ENCODE assay signal across 2 cellular contexts in the genomic region with DNA sequence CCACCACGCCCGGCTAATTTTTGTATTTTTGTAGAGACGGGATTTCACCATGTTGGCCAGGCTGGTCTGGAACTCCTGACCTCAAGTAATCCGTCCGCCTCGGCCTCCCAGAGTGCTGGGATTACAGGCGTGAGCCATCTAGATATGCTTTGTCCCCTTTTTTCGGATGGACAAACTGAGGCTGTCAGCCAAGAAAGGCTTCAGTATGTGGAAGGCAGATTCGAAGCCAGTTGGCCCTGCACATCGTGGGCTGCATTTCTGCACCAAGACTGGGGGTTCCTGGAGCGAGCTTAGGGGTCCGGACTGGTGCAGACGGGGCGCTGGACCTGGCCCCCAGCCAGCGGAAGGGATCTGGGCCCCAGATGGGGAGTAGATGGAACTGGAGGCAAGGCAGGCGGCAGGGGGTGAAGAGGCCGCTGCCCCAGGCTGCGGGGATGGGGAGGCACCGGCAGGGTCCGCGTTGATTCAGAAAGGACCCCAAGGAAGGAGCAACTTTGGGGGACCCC.
TF ChIP-seq lines count a peak whose summit lies in the region.

No MANE protein-coding gene starts in this region.

TF ChIP-seq in HCT116, 20 proteins besides CTCF, POLR2A, EP300 and RAD21:
- no peak for TF ChIP-seq SIN3A (IDR thresholded peaks at IDR 0.05; ENCODE audit: low read depth)
- no peak for TF ChIP-seq ZFX (IDR thresholded peaks at IDR 0.05)
- TF ChIP-seq SRF (IDR thresholded peaks at IDR 0.05; ENCODE audit: low read depth) = no peak
- no peak for TF ChIP-seq CBX3 (IDR thresholded peaks at IDR 0.05; ENCODE audit: low read depth)
- no peak for TF ChIP-seq CEBPB (IDR thresholded peaks at IDR 0.05; ENCODE audit: low read depth)
- no peak for TF ChIP-seq ZBTB33 (IDR thresholded peaks at IDR 0.05; ENCODE audit: extremely low read depth, insufficient replicate concordance, low read length)
- TF ChIP-seq ELF1 (IDR thresholded peaks at IDR 0.05; ENCODE audit: borderline replicate concordance, low read depth) = no peak
TF ChIP-seq in HCT116: peak in this region for 0.

TF ChIP-seq in GM12878, 131 proteins besides CTCF, POLR2A, EP300 and RAD21:
- no peak for TF ChIP-seq PAX5 (IDR thresholded peaks at IDR 0.05; ENCODE audit: borderline replicate concordance, low read depth, low read length)
- TF ChIP-seq RB1 (IDR thresholded peaks at IDR 0.05; ENCODE audit: borderline replicate concordance) = no peak
- no peak for TF ChIP-seq FOS (IDR thresholded peaks at IDR 0.05; ENCODE audit: borderline replicate concordance, extremely low read depth, insufficient read length)
- TF ChIP-seq EZH2 (IDR thresholded peaks at IDR 0.05; ENCODE audit: borderline replicate concordance, control insufficient read depth, low read depth, low read length) = no peak
- peak; percentile 51; the same call in 1 of the 2 replicates for TF ChIP-seq GATAD2B (conservative IDR thresholded peaks at IDR 0.05; ENCODE audit: low read depth)
- TF ChIP-seq NR2C1 (IDR thresholded peaks at IDR 0.05) = no peak
- TF ChIP-seq, protein P1, sequence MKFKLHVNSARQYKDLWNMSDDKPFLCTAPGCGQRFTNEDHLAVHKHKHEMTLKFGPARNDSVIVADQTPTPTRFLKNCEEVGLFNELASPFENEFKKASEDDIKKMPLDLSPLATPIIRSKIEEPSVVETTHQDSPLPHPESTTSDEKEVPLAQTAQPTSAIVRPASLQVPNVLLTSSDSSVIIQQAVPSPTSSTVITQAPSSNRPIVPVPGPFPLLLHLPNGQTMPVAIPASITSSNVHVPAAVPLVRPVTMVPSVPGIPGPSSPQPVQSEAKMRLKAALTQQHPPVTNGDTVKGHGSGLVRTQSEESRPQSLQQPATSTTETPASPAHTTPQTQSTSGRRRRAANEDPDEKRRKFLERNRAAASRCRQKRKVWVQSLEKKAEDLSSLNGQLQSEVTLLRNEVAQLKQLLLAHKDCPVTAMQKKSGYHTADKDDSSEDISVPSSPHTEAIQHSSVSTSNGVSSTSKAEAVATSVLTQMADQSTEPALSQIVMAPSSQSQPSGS (IDR thresholded peaks at IDR 0.05; ENCODE audit: low read length) = no peak
- 0 out of 2 replicates have a peak, but pooled peaks have one; percentile 30 for TF ChIP-seq KDM1A (IDR thresholded peaks at IDR 0.05; ENCODE audit: borderline replicate concordance)
- TF ChIP-seq ZNF384 (IDR thresholded peaks at IDR 0.05; ENCODE audit: borderline replicate concordance, low read depth, low read length) = no peak
- no peak for TF ChIP-seq PAX8 (IDR thresholded peaks at IDR 0.05)
- no peak for TF ChIP-seq ZZZ3 (IDR thresholded peaks at IDR 0.05; ENCODE audit: control insufficient read depth, insufficient read length, low read depth)
- no peak for TF ChIP-seq NFXL1 (IDR thresholded peaks at IDR 0.05; ENCODE audit: borderline replicate concordance)
- TF ChIP-seq ASH2L (IDR thresholded peaks at IDR 0.05; ENCODE audit: borderline replicate concordance, low read depth) = no peak
- TF ChIP-seq ESRRA (IDR thresholded peaks at IDR 0.05; ENCODE audit: low read length) = no peak
- TF ChIP-seq JUNB (IDR thresholded peaks at IDR 0.05) = no peak
- no peak for TF ChIP-seq SMAD1 (IDR thresholded peaks at IDR 0.05; ENCODE audit: low read depth, partially characterized antibody)
- TF ChIP-seq, protein P2, sequence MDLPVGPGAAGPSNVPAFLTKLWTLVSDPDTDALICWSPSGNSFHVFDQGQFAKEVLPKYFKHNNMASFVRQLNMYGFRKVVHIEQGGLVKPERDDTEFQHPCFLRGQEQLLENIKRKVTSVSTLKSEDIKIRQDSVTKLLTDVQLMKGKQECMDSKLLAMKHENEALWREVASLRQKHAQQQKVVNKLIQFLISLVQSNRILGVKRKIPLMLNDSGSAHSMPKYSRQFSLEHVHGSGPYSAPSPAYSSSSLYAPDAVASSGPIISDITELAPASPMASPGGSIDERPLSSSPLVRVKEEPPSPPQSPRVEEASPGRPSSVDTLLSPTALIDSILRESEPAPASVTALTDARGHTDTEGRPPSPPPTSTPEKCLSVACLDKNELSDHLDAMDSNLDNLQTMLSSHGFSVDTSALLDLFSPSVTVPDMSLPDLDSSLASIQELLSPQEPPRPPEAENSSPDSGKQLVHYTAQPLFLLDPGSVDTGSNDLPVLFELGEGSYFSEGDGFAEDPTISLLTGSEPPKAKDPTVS (IDR thresholded peaks at IDR 0.05; ENCODE audit: low read depth, low read length) = no peak
- no peak; the same call in 1 of the 2 replicates for TF ChIP-seq DPF2 (IDR thresholded peaks at IDR 0.05)
- TF ChIP-seq PML (IDR thresholded peaks at IDR 0.05; ENCODE audit: low read length) = no peak
- TF ChIP-seq TARDBP (IDR thresholded peaks at IDR 0.05; ENCODE audit: borderline replicate concordance) = no peak
- 0 out of 2 replicates have a peak, but pooled peaks have one; percentile 6 for TF ChIP-seq ZNF687 (IDR thresholded peaks at IDR 0.05)
- no peak for TF ChIP-seq BCL11A (IDR thresholded peaks at IDR 0.05; ENCODE audit: low read depth, low read length)
- peak; percentile 34 for TF ChIP-seq HDAC6 (IDR thresholded peaks at IDR 0.05; ENCODE audit: unreplicated experiment)
- TF ChIP-seq BACH1 (IDR thresholded peaks at IDR 0.05; ENCODE audit: borderline replicate concordance) = no peak
- TF ChIP-seq TAF1 (IDR thresholded peaks at IDR 0.05; ENCODE audit: borderline replicate concordance, low read depth, low read length) = no peak
- no peak for TF ChIP-seq CHD1 (IDR thresholded peaks at IDR 0.05; ENCODE audit: low read depth, low read length)
- TF ChIP-seq BRCA1 (IDR thresholded peaks at IDR 0.05; ENCODE audit: low read depth, low read length) = no peak
- no peak for TF ChIP-seq ZNF207 (IDR thresholded peaks at IDR 0.05; ENCODE audit: borderline replicate concordance)
- TF ChIP-seq CBX3 (IDR thresholded peaks at IDR 0.05; ENCODE audit: borderline replicate concordance, low read depth) = no peak
- 0 out of 2 replicates have a peak, but pooled peaks have one; percentile 80 for TF ChIP-seq SMARCA5 (IDR thresholded peaks at IDR 0.05)
- TF ChIP-seq, protein P3, sequence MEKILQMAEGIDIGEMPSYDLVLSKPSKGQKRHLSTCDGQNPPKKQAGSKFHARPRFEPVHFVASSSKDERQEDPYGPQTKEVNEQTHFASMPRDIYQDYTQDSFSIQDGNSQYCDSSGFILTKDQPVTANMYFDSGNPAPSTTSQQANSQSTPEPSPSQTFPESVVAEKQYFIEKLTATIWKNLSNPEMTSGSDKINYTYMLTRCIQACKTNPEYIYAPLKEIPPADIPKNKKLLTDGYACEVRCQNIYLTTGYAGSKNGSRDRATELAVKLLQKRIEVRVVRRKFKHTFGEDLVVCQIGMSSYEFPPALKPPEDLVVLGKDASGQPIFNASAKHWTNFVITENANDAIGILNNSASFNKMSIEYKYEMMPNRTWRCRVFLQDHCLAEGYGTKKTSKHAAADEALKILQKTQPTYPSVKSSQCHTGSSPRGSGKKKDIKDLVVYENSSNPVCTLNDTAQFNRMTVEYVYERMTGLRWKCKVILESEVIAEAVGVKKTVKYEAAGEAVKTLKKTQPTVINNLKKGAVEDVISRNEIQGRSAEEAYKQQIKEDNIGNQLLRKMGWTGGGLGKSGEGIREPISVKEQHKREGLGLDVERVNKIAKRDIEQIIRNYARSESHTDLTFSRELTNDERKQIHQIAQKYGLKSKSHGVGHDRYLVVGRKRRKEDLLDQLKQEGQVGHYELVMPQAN (conservative IDR thresholded peaks at IDR 0.05) = no peak
- TF ChIP-seq ZNF217 (IDR thresholded peaks at IDR 0.05) = peak; percentile 56; the same call in 1 of the 2 replicates
